In genomic region chr2:224397100-224397499, GRCh38 we compare ENCODE assay signal across 13 cellular contexts. TPM values are rescaled to one million over a fixed set of nuclear protein-coding genes. Genes with fewer than 3 reads are reported as not detected.
DNase-seq lines count a peak whose midpoint lies in the region; ATAC-seq, FAIRE-seq and TF ChIP-seq lines count a peak whose summit lies in the region.
"Not testable (repeated sequence)": the region's sequence is repeated elsewhere in the genome, so short reads cannot be mapped to it uniquely, and the experiment has no call there.
"Had no signal": no experiment of that assay in that cellular context is flagged by ENCODE, and none has a peak within 500 bp of the region (broad histone marks: within the 10 kb centered on the region; RNA-seq: fewer than 3 reads in every experiment).

No MANE protein-coding gene starts in this region.

- in situ Hi-C loops in K562 (cut with MboI): not testable (repeated sequence)

- H3K4me3 Mint-ChIP-seq in endothelial cell (ENCODE audit: unreplicated experiment): peak overlapping the region; percentile 94

- peak overlapping the region; percentile 24 for H3K27ac Mint-ChIP-seq in endothelial cell (ENCODE audit: unreplicated experiment)

- H3K79me2 ChIP-seq in Loucy (ENCODE audit: insufficient read depth, low read length) (peaks cover 93% of the 10 kb centered on the region), K562 (ENCODE audit: control insufficient read depth, insufficient read depth, low read length) (peaks cover 66% of the 10 kb centered on the region), endothelial cell of umbilical vein (ENCODE audit: control insufficient read depth, insufficient read depth, low read length) (peaks cover 94% of the 10 kb centered on the region), parathyroid adenoma (peaks cover 19% of the 10 kb centered on the region)

- H3K4me1 ChIP-seq in Loucy (ENCODE audit: insufficient read depth, low read length, poor library complexity, severe bottlenecking) (peaks cover 66% of the 10 kb centered on the region), K562 (replicated peaks in 1 of 2; ENCODE audit: control insufficient read depth in 2 of 2, insufficient read depth in 2 of 2, low read length in 2 of 2) (peaks cover 7 to 24% of the 10 kb centered on the region in 2 experiments; a peak in 4 of 5 replicates), parathyroid adenoma (peaks cover 53% of the 10 kb centered on the region)
- not testable (repeated sequence) for H3K4me1 ChIP-seq in endothelial cell of umbilical vein (ENCODE audit: control insufficient read depth, extremely low read depth, insufficient read depth, low read length)

- peaks cover 39% of the 10 kb centered on the region for H4K20me1 ChIP-seq in Loucy (ENCODE audit: insufficient read depth, low read length, poor library complexity, severe bottlenecking)
- H4K20me1 ChIP-seq in K562 (replicated peaks; ENCODE audit: control insufficient read depth, insufficient read depth, low read length); endothelial cell of umbilical vein (replicated peaks; ENCODE audit: control insufficient read depth, extremely low read depth, insufficient read depth, low read length): not testable (repeated sequence)

- not testable (repeated sequence) for H3K9me1 ChIP-seq in K562 (ENCODE audit: control insufficient read depth, insufficient read depth, low read length); endothelial cell of umbilical vein (replicated peaks; ENCODE audit: control insufficient read depth, extremely low read depth, insufficient read depth, low read length)

- not testable (repeated sequence) for DNase-seq in K562 (ENCODE audit: extremely low read depth in 1 of 4, low spot score in 3 of 4); endothelial cell (ENCODE audit: low spot score); endothelial cell of umbilical vein (ENCODE audit: low read depth, low spot score)

- TF ChIP-seq CTCF in Loucy (conservative IDR thresholded peaks at IDR 0.05; ENCODE audit: low read length); K562 (IDR thresholded peaks at IDR 0.05 in 2 of 3, conservative IDR thresholded peaks at IDR 0.05 in 1 of 3; ENCODE audit: insufficient read depth in 2 of 3, low read depth in 1 of 3, low read length in 3 of 3); endothelial cell (IDR thresholded peaks at IDR 0.05; ENCODE audit: unreplicated experiment); endothelial cell of umbilical vein (IDR thresholded peaks at IDR 0.05; ENCODE audit: extremely low read depth in 1 of 2, insufficient read depth in 1 of 2, low read depth in 1 of 2, low read length in 2 of 2); parathyroid adenoma (IDR thresholded peaks at IDR 0.05): not testable (repeated sequence)

- not testable (repeated sequence) for H3K36me3 ChIP-seq in Loucy (ENCODE audit: insufficient read depth, low read length); K562 (ENCODE audit: control insufficient read depth, insufficient read depth, low read length); parathyroid adenoma (ENCODE audit: control insufficient read depth, insufficient read depth, low read length)
- peaks cover 4 to 27% of the 10 kb centered on the region in 2 experiments for H3K36me3 ChIP-seq in endothelial cell of umbilical vein (ENCODE audit: control insufficient read depth in 2 of 2, extremely low read depth in 1 of 2, insufficient read depth in 2 of 2, low read length in 2 of 2)

- H3F3A ChIP-seq in Loucy (ENCODE audit: low read depth): not testable (repeated sequence)

- not testable (repeated sequence) for H2AFZ ChIP-seq in Loucy (ENCODE audit: low read length); K562 (ENCODE audit: low read depth, low read length); endothelial cell of umbilical vein (ENCODE audit: low read depth, low read length); parathyroid adenoma

- not testable (repeated sequence) for H3K9ac ChIP-seq in Loucy (ENCODE audit: low read depth, low read length, poor library complexity, severe bottlenecking); K562 (ENCODE audit: insufficient read depth in 1 of 2, low read depth in 2 of 2, low read length in 2 of 2); endothelial cell of umbilical vein (replicated peaks; ENCODE audit: extremely low read depth, insufficient read depth, low read length); parathyroid adenoma

- TF ChIP-seq POLR2A in K562 (conservative IDR thresholded peaks at IDR 0.05); endothelial cell of umbilical vein (IDR thresholded peaks at IDR 0.05; ENCODE audit: low read depth, low read length): not testable (repeated sequence)

- not testable (repeated sequence) for H3K9me3 Mint-ChIP-seq in endothelial cell (ENCODE audit: unreplicated experiment)

- peaks cover 62% of the 10 kb centered on the region for H3K4me1 Mint-ChIP-seq in endothelial cell (ENCODE audit: unreplicated experiment)

- TF ChIP-seq EP300 in K562 (IDR thresholded peaks at IDR 0.05; ENCODE audit: low read length): not testable (repeated sequence)

- FAIRE-seq in K562 (lab: Jason Lieb, UNC); endothelial cell of umbilical vein (lab: Jason Lieb, UNC): not testable (repeated sequence)

- POLR2A ChIA-PET in K562 (lab: Yijun Ruan, JAX); endothelial cell of umbilical vein (lab: Charles Lee): not testable (repeated sequence)

- not testable (repeated sequence) for H3K9me3 ChIP-seq in Loucy (ENCODE audit: insufficient read depth, low read depth, low read length); K562 (replicated peaks; ENCODE audit: control insufficient read depth, insufficient read depth, low read depth, low read length); endothelial cell of umbilical vein (replicated peaks; ENCODE audit: control insufficient read depth, insufficient read depth, low read length); parathyroid adenoma (ENCODE audit: control insufficient read depth, low read length)

- peaks cover 91% of the 10 kb centered on the region for H3K36me3 Mint-ChIP-seq in endothelial cell (ENCODE audit: low read depth, unreplicated experiment)

- not testable (repeated sequence) for H3K27me3 ChIP-seq in Loucy (ENCODE audit: insufficient read depth, low read length, poor library complexity, severe bottlenecking); K562 (ENCODE audit: control insufficient read depth in 2 of 2, insufficient read depth in 2 of 2, low read length in 2 of 2); endothelial cell of umbilical vein (ENCODE audit: control insufficient read depth in 2 of 2, insufficient read depth in 2 of 2, low read length in 2 of 2); parathyroid adenoma (ENCODE audit: control insufficient read depth, insufficient read depth, low read length)

- H3K9me2 ChIP-seq in Loucy (replicated peaks; ENCODE audit: low read depth, low read length): not testable (repeated sequence)

- not testable (repeated sequence) for H3K27ac ChIP-seq in K562 (ENCODE audit: extremely low read depth, low read depth, low read length); endothelial cell of umbilical vein (ENCODE audit: insufficient read depth, low read depth, low read length)
- peak overlapping the region; percentile 57 for H3K27ac ChIP-seq in parathyroid adenoma

- CTCF ChIA-PET in K562 (lab: Yijun Ruan, JAX; ENCODE audit: low intra/inter-chr PET ratio): not testable (repeated sequence)
- CTCF ChIA-PET in endothelial cell of umbilical vein (lab: Charles Lee): interaction anchor here (1.5 to 6.3 kb wide), 2 partner anchors 48 to 52 kb away, joined by 3 to 78 read pairs; no protein-coding TSS in a partner anchor

- intact Hi-C loops in K562 (cut with micrococcal nuclease); endothelial cell of umbilical vein (cut with micrococcal nuclease): not testable (repeated sequence)

- TF ChIP-seq RAD21 in K562 (CRISPR knock-in tag; conservative IDR thresholded peaks at IDR 0.05 in 1 of 2, IDR thresholded peaks at IDR 0.05 in 1 of 2): not testable (repeated sequence)

- not testable (repeated sequence) for ATAC-seq in K562

- H3K27me3 Mint-ChIP-seq in endothelial cell (ENCODE audit: unreplicated experiment): peaks cover 13% of the 10 kb centered on the region

- dilution Hi-C loops in endothelial cell of umbilical vein (cut with MboI; ENCODE audit: extremely low pct_ligation_motif_present, low sequenced_read_pairs): not testable (repeated sequence)

- H3K4me2 ChIP-seq in Loucy (ENCODE audit: low read depth, low read length, poor library complexity, severe bottlenecking) (peak overlapping the region; percentile 97), endothelial cell of umbilical vein (ENCODE audit: insufficient read depth, low read length) (peak overlapping the region; percentile 15)
- not testable (repeated sequence) for H3K4me2 ChIP-seq in K562 (ENCODE audit: insufficient read depth, low read length); parathyroid adenoma (ENCODE audit: low read length)

- not testable (repeated sequence) for BruUV-seq in K562 (replicated peaks; lab: Mats Ljungman, UMichigan); endothelial cell of umbilical vein (replicated peaks; lab: Mats Ljungman, UMichigan)

- WGBS in K562 (ENCODE audit: insufficient coverage, low coverage, missing lambda C conversion rate): 82% methylated on average over 5 of the region's 5 CpGs

- H3K4me3 ChIP-seq in Loucy (ENCODE audit: low read length, poor library complexity, severe bottlenecking) (peak overlapping the region; percentile 47), endothelial cell of umbilical vein (replicated peaks in 1 of 3; ENCODE audit: insufficient read depth in 1 of 3, low read depth in 1 of 3, low read length in 3 of 3) (peak overlapping the region in 2 of 3 experiments; percentile 18 to 19)
- not testable (repeated sequence) for H3K4me3 ChIP-seq in K562; parathyroid adenoma (ENCODE audit: low read depth, low read length)

RNA-seq across cellular contexts. Expression of gene FAM124B, which starts 4.8 kb away (rescaled TPM):
- total RNA-seq in K562 (2011; cell fraction: chromatin; rRNA removed; ENCODE audit: low replicate concordance): 10.6 and 11.9 TPM in 2 replicates
- 10.7 and 12.1 TPM in 2 replicates for total RNA-seq in K562 (2011; cell fraction: nucleolus; rRNA removed)
- 12.3 and 12.6 TPM in 2 replicates for total RNA-seq in K562 (2011; cell fraction: nucleoplasm; rRNA removed)
- 8.6 and 10.4 TPM in 2 replicates for total RNA-seq in K562 (2014; rRNA removed)
- 8.6 and 9.7 TPM in 2 replicates for total RNA-seq in K562 (2014; rRNA removed; fragmentation: Illumina TruSeq; extraction: Trizol)
- 6.2 and 7.1 TPM in 2 replicates for total RNA-seq in K562 (2015; rRNA removed; fragmentation: Illumina TruSeq; extraction: Trizol)
- total RNA-seq in K562 (2021): 7.4 and 7.6 TPM in 2 replicates
- polyA plus RNA-seq in K562 (2011; rRNA removed): 5.2 and 9.3 TPM in 2 replicates
- polyA plus RNA-seq in K562 (2011; cell fraction: cytosol; rRNA removed): 5.4 and 7.5 TPM in 2 replicates
- 3.3 and 4.7 TPM in 2 replicates for polyA plus RNA-seq in K562 (2011; cell fraction: nucleus; rRNA removed)
- polyA plus RNA-seq in K562 (2012): 5.3 and 6.4 TPM in 2 replicates
- polyA plus RNA-seq in K562 (2014; fragmentation: Illumina TruSeq; extraction: Trizol): 9.1 and 10.1 TPM in 2 replicates
- polyA plus RNA-seq in K562 (2014; fragmentation: Nextera tagmentation; extraction: Ambion mirVana): 10 to 100 TPM; 15.5 to 21.4 TPM
- polyA plus RNA-seq in K562 (2014; rRNA removed): 7.4 and 8.4 TPM in 2 replicates
- 7.5 and 9.6 TPM in 2 replicates for polyA minus RNA-seq in K562 (2011; rRNA and poly(A)+ RNA removed)
- polyA minus RNA-seq in K562 (2011; cell fraction: cytosol; rRNA and poly(A)+ RNA removed): 2.9 and 6.8 TPM in 2 replicates
- polyA minus RNA-seq in K562 (2011; cell fraction: nucleus; rRNA and poly(A)+ RNA removed): 7.9 and 9.6 TPM in 2 replicates
- 269 TPM for total RNA-seq in endothelial cell (ENCODE audit: unreplicated experiment)
- total RNA-seq in endothelial cell of umbilical vein: 81.4 and 82.0 TPM in 2 replicates
- polyA plus RNA-seq in endothelial cell of umbilical vein: 91.7 and 119 TPM in 2 replicates
- polyA plus RNA-seq in endothelial cell of umbilical vein (2011; cell fraction: cytosol; rRNA removed): 92.1 and 97.9 TPM in 2 replicates
- polyA plus RNA-seq in endothelial cell of umbilical vein (2011; cell fraction: nucleus; rRNA removed): 146 and 167 TPM in 2 replicates
- polyA plus RNA-seq in endothelial cell of umbilical vein (2012): 72.5 and 82.2 TPM in 2 replicates
- 291 and 351 TPM in 2 replicates for polyA minus RNA-seq in endothelial cell of umbilical vein
- polyA minus RNA-seq in endothelial cell of umbilical vein (2011; cell fraction: cytosol; rRNA and poly(A)+ RNA removed): not detected
- polyA minus RNA-seq in endothelial cell of umbilical vein (2011; cell fraction: nucleus; rRNA and poly(A)+ RNA removed): 376 and 437 TPM in 2 replicates
- total RNA-seq: A172; A673; Caco-2; Calu3; CD8-positive, alpha-beta memory T cell; CD8-positive, alpha-beta T cell had no signal
- polyA plus RNA-seq: A549; AG04450; CD8-positive, alpha-beta memory T cell had no signal
